ENCODE assay signal across 26 cellular contexts in the genomic region with DNA sequence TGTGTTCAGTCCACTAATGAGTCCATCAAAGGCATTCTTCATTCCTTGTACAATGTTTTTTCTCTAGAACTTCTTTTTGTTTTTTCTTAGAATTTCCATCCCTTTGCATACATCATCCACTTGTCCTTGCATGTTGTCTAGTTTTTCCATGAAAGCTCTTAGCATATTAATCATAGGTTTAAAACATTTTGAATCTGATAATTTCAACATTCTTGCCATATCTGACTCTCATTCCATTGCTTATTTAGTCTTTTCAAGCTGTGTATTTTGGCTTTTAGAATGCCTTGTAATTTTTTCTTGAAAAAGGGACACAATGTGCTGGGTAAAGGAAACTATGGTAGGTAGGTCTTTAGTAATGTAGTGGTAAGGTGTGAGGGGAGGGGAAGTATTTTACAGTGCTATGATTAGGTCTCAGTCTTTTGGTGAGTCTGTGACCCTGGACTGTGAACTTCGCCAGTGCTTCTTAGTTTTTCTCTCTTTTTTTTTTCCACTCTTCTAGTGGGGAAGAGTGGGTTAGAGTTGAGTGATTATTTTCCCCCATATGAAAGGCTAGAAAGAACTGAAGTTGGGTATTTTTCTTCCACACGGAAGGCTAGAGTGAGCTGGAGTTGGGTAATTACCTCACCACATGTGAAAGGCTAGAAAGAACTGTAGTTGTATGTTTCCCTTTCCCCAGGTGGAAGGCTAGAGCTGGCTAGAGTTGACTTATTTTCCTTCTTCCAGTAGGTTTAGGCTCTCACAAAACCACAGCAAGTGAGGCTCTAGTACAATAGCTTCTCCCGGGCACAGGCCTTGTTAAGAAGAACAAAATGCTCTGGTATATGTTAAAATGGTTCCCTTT.
DNase-seq lines count a peak whose midpoint lies in the region; ATAC-seq, FAIRE-seq and TF ChIP-seq lines count a peak whose summit lies in the region.
"Had no signal": no experiment of that assay in that cellular context is flagged by ENCODE, and none has a peak within 500 bp of the region (broad histone marks: within the 10 kb centered on the region; RNA-seq: fewer than 3 reads in every experiment).

No MANE protein-coding gene starts in this region.

- H3K27me3 ChIP-seq in OCI-LY3 (ENCODE audit: low read depth, low read length) (no peaks in the 10 kb centered on the region), hepatocyte (no peaks in the 10 kb centered on the region), colonic mucosa (no peaks in the 10 kb centered on the region)
- H3K27me3 ChIP-seq: BLaER1 treated with 17β-estradiol and CSF1 and Interleukin-3, amounts not matched to agents 10 nM and 100 nM; cardiac muscle cell; heart left ventricle; Peyer's patch had no signal

- 94% methylated on average over 3 of the region's 3 CpGs for WGBS in hepatocyte (ENCODE audit: low lambda C conversion rate, missing lambda C conversion rate)

- H3K9me3 Mint-ChIP-seq in chondrocyte (ENCODE audit: low read depth) = peaks cover 19% of the 10 kb centered on the region
- H3K9me3 Mint-ChIP-seq in natural killer cell treated with Interleukin-12 subunit alpha and Interleukin-12 subunit beta and Interleukin-15 and Interleukin-18, amount 100 ng/mL, for 72 hours = peaks cover 3% of the 10 kb centered on the region

- H3K4me1 Mint-ChIP-seq in chondrocyte (ENCODE audit: low read depth) = peaks cover 36% of the 10 kb centered on the region
- peaks cover 24 to 30% of the 10 kb centered on the region in 2 donors for H3K4me1 Mint-ChIP-seq in natural killer cell treated with Interleukin-12 subunit alpha and Interleukin-12 subunit beta and Interleukin-15 and Interleukin-18, amount 100 ng/mL, for 72 hours (ENCODE audit: low read depth in 2 of 2)

- DNase-seq in chondrocyte (ENCODE audit: low spot score) = no peak
- DNase-seq in natural killer cell treated with Interleukin-12 subunit alpha and Interleukin-12 subunit beta and Interleukin-15 and Interleukin-18, amount 100 ng/mL, for 72 hours (ENCODE audit: low spot score) = no peak
- DNase-seq in hepatocyte (ENCODE audit: low spot score) = no peak
- DNase-seq in colonic mucosa = no peak
- DNase-seq in NCI-H526 treated with DMSO at 0.1 percent for 48 hours (lab: John Stamatoyannopoulos, UW) = no peak
- DNase-seq in kidney = no peak
- DNase-seq: activated CD4-positive, alpha-beta T cell treated with anti-CD3 and anti-CD28 coated beads for 1 hour; activated CD8-positive, alpha-beta memory T cell treated with anti-CD3 and anti-CD28 coated beads, Interleukin-2, amount 50 U/mL, for 48 hours; activated CD8-positive, alpha-beta T cell treated with anti-CD3 and anti-CD28 coated beads for 36 hours; activated naive CD4-positive, alpha-beta T cell treated with anti-CD3 and anti-CD28 coated beads for 36 hours; amygdala; erythroblast; heart left ventricle; naive thymus-derived CD8-positive, alpha-beta T cell; NCI-H1417 treated with DMSO at 0.1 percent for 48 hours; NCI-H2081 treated with DMSO at 0.1 percent for 48 hours; NCI-H748 treated with DMSO at 0.1 percent for 48 hours; occipital lobe; Peyer's patch; SIG-M5; stimulated activated naive CD8-positive, alpha-beta T cell treated with anti-CD3 and anti-CD28 coated beads, Interleukin-15, Interleukin-2, amounts not matched to agents 100 U/mL and 50 U/mL, for 24 hours; SW 1271 had no signal

- peaks cover 57% of the 10 kb centered on the region for H3K4me1 ChIP-seq in OCI-LY3 (ENCODE audit: low read length)
- H3K4me1 ChIP-seq in hepatocyte (ENCODE audit: insufficient read depth) = no peaks in the 10 kb centered on the region
- H3K4me1 ChIP-seq in colonic mucosa = no peaks in the 10 kb centered on the region
- peaks cover 0 to 2% of the 10 kb centered on the region in 2 donors for H3K4me1 ChIP-seq in kidney (ENCODE audit: control insufficient read depth in 1 of 2, insufficient read depth in 1 of 2, low read depth in 1 of 2, low read length in 2 of 2)
- H3K4me1 ChIP-seq: HAP-1, Peyer's patch had no signal

- H3K4me2 ChIP-seq in OCI-LY3 (ENCODE audit: low read length) = no peak overlapping the region
- no peak overlapping the region for H3K4me2 ChIP-seq in hepatocyte

- FAIRE-seq in kidney (lab: Jason Lieb, UNC) = no peak

- H3K79me2 ChIP-seq in OCI-LY3 (ENCODE audit: low read length) (no peaks in the 10 kb centered on the region), hepatocyte (no peaks in the 10 kb centered on the region)

- no peak overlapping the region for H3K4me3 Mint-ChIP-seq in chondrocyte (ENCODE audit: unreplicated experiment)
- no peak overlapping the region for H3K4me3 Mint-ChIP-seq in natural killer cell treated with Interleukin-12 subunit alpha and Interleukin-12 subunit beta and Interleukin-15 and Interleukin-18, amount 100 ng/mL, for 72 hours
- H3K4me3 Mint-ChIP-seq: activated CD8-positive, alpha-beta T cell treated with anti-CD3 and anti-CD28 coated beads for 36 hours; activated naive CD4-positive, alpha-beta T cell treated with anti-CD3 and anti-CD28 coated beads for 36 hours; naive thymus-derived CD8-positive, alpha-beta T cell had no signal

- H2AFZ ChIP-seq in OCI-LY3 (ENCODE audit: low read depth, low read length) (peak overlapping the region; percentile 28; the same call in 1 of the 2 replicates), hepatocyte (no peak overlapping the region)

- H3K4me3 ChIP-seq in OCI-LY3 (ENCODE audit: low read length) (no peak overlapping the region), hepatocyte (no peak overlapping the region), colonic mucosa (no peak overlapping the region), kidney (ENCODE audit: low read length in 2 of 2) (no peak overlapping the region)
- H3K4me3 ChIP-seq: BLaER1 treated with 17β-estradiol and CSF1 and Interleukin-3, amounts not matched to agents 10 nM and 100 nM; cardiac muscle cell; HAP-1; heart left ventricle; Peyer's patch had no signal

- H3K9ac ChIP-seq in OCI-LY3 (ENCODE audit: low read length) = no peak overlapping the region
- H3K9ac ChIP-seq in colonic mucosa (ENCODE audit: low read depth in 2 of 2, low read length in 2 of 2) = no peak overlapping the region
- H3K9ac ChIP-seq in kidney (ENCODE audit: low read length in 2 of 2) = no peak overlapping the region

- H3K9me2 ChIP-seq in hepatocyte (replicated peaks; ENCODE audit: insufficient read depth) = no peaks in the 10 kb centered on the region

- H3K9me3 ChIP-seq in OCI-LY3 (ENCODE audit: insufficient read depth, low read length) (no peaks in the 10 kb centered on the region), hepatocyte (ENCODE audit: low read depth) (no peaks in the 10 kb centered on the region), colonic mucosa (no peaks in the 10 kb centered on the region), kidney (ENCODE audit: control insufficient read depth in 1 of 2, low read length in 2 of 2) (no peaks in the 10 kb centered on the region)
- H3K9me3 ChIP-seq: HAP-1, Peyer's patch had no signal

- no peaks in the 10 kb centered on the region for H3K27me3 Mint-ChIP-seq in chondrocyte (ENCODE audit: low read depth)
- H3K27me3 Mint-ChIP-seq in natural killer cell treated with Interleukin-12 subunit alpha and Interleukin-12 subunit beta and Interleukin-15 and Interleukin-18, amount 100 ng/mL, for 72 hours = no peaks in the 10 kb centered on the region
- H3K27me3 Mint-ChIP-seq: activated CD8-positive, alpha-beta T cell treated with anti-CD3 and anti-CD28 coated beads for 36 hours had no signal

- H4K20me1 ChIP-seq in OCI-LY3 (ENCODE audit: insufficient read depth, low read length) (no peaks in the 10 kb centered on the region), hepatocyte (ENCODE audit: insufficient read depth, poor library complexity, severe bottlenecking) (no peaks in the 10 kb centered on the region)
- H4K20me1 ChIP-seq: BLaER1 treated with 17β-estradiol and CSF1 and Interleukin-3, amounts not matched to agents 10 nM and 100 nM had no signal

- peak; percentile 57 to 61 for ATAC-seq in natural killer cell treated with Interleukin-12 subunit alpha and Interleukin-12 subunit beta and Interleukin-15 and Interleukin-18, amount 100 ng/mL, for 72 hours
- ATAC-seq: activated CD8-positive, alpha-beta T cell treated with anti-CD3 and anti-CD28 coated beads for 36 hours; heart left ventricle; naive thymus-derived CD8-positive, alpha-beta T cell; stimulated activated naive CD8-positive, alpha-beta T cell treated with anti-CD3 and anti-CD28 coated beads, Interleukin-15, Interleukin-2, amounts not matched to agents 100 U/mL and 50 U/mL, for 24 hours had no signal

- peaks cover 7% of the 10 kb centered on the region for H3K36me3 Mint-ChIP-seq in chondrocyte (ENCODE audit: low read depth)
- H3K36me3 Mint-ChIP-seq in natural killer cell treated with Interleukin-12 subunit alpha and Interleukin-12 subunit beta and Interleukin-15 and Interleukin-18, amount 100 ng/mL, for 72 hours = peaks cover 13% of the 10 kb centered on the region

- H3K36me3 ChIP-seq in OCI-LY3 (replicated peaks; ENCODE audit: low read depth, low read length) (peaks cover 4% of the 10 kb centered on the region), hepatocyte (replicated peaks; ENCODE audit: insufficient read depth, low read depth) (no peaks in the 10 kb centered on the region), colonic mucosa (no peaks in the 10 kb centered on the region), kidney (ENCODE audit: control insufficient read depth in 1 of 2, insufficient read depth in 2 of 2, low read length in 2 of 2) (no peaks in the 10 kb centered on the region)
- H3K36me3 ChIP-seq: BLaER1 treated with 17β-estradiol and CSF1 and Interleukin-3, amounts not matched to agents 10 nM and 100 nM; cardiac muscle cell; HAP-1; heart left ventricle; Peyer's patch had no signal

- peak overlapping the region; percentile 75 for H3K27ac Mint-ChIP-seq in chondrocyte (ENCODE audit: unreplicated experiment)
- H3K27ac Mint-ChIP-seq in natural killer cell treated with Interleukin-12 subunit alpha and Interleukin-12 subunit beta and Interleukin-15 and Interleukin-18, amount 100 ng/mL, for 72 hours = peak overlapping the region in 1 of 2 donors; percentile 3
- H3K27ac Mint-ChIP-seq: activated CD8-positive, alpha-beta T cell treated with anti-CD3 and anti-CD28 coated beads for 36 hours; activated naive CD4-positive, alpha-beta T cell treated with anti-CD3 and anti-CD28 coated beads for 36 hours; naive thymus-derived CD8-positive, alpha-beta T cell had no signal

- TF ChIP-seq CTCF in OCI-LY3 (IDR thresholded peaks at IDR 0.05; ENCODE audit: low read depth, low read length) (no peak), chondrocyte (IDR thresholded peaks at IDR 0.05) (no peak), hepatocyte (IDR thresholded peaks at IDR 0.05; ENCODE audit: poor library complexity) (no peak), colonic mucosa (IDR thresholded peaks at IDR 0.05) (no peak), kidney (IDR thresholded peaks at IDR 0.05; ENCODE audit: borderline replicate concordance, extremely low read depth, insufficient read depth) (no peak)

- intact Hi-C loops in colonic mucosa (cut with DNase I) = no loop called here
- intact Hi-C loops in kidney (cut with DNase I) = no loop called here

- H3K27ac ChIP-seq in OCI-LY3 (ENCODE audit: low read length) (no peak overlapping the region), hepatocyte (no peak overlapping the region), colonic mucosa (no peak overlapping the region), kidney (ENCODE audit: low read depth in 2 of 2, low read length in 2 of 2) (no peak overlapping the region)
- H3K27ac ChIP-seq: cardiac muscle cell, Peyer's patch had no signal
